ENCODE assay signal across 18 cellular contexts in genomic region chr17:2903193-2903974, GRCh38.
DNase-seq lines count a peak whose midpoint lies in the region; ATAC-seq and TF ChIP-seq lines count a peak whose summit lies in the region.
"Had no signal": no experiment of that assay in that cellular context is flagged by ENCODE, and none has a peak within 500 bp of the region (broad histone marks: within the 10 kb centered on the region; RNA-seq: fewer than 3 reads in every experiment).

No MANE protein-coding gene starts in this region.

- H3K9me3 ChIP-seq in neural progenitor cell (ENCODE audit: low read depth), result no peaks in the 10 kb centered on the region
- H3K9me3 ChIP-seq: HAP-1, MG63, neutrophil, upper lobe of left lung had no signal

- peak overlapping the region; percentile 89 for H3K27ac Mint-ChIP-seq in neural progenitor cell
- H3K27ac Mint-ChIP-seq: activated naive CD4-positive, alpha-beta T cell treated with anti-CD3 and anti-CD28 coated beads for 36 hours; B cell had no signal

- no peaks in the 10 kb centered on the region for H3K79me2 ChIP-seq in neural progenitor cell (ENCODE audit: low read depth)

- TF ChIP-seq CTCF in neural progenitor cell (IDR thresholded peaks at IDR 0.05), result no peak

- no peaks in the 10 kb centered on the region for H3K36me3 Mint-ChIP-seq in neural progenitor cell

- H2AFZ ChIP-seq in neural progenitor cell (replicated peaks), result no peak overlapping the region

- DNase-seq in DMS79 treated with DMSO at 0.1 percent for 48 hours (lab: John Stamatoyannopoulos, UW) (peak; percentile 73), NCI-H2107 (lab: John Stamatoyannopoulos, UW) (peak; percentile 15), cerebellar cortex (ENCODE audit: low spot score) (peak; percentile 63), neural progenitor cell (ENCODE audit: low spot score) (no peak), OCI-M1 (lab: John Stamatoyannopoulos, UW) (no peak)
- no peak for DNase-seq in activated CD4-positive, alpha-beta T cell treated with anti-CD3 and anti-CD28 coated beads for 1 hour
- no peak for DNase-seq in activated CD8-positive, alpha-beta memory T cell treated with anti-CD3 and anti-CD28 coated beads, Interleukin-2, amount 50 U/mL, for 4 hours
- DNase-seq: activated CD4-positive, CD25-positive, alpha-beta regulatory T cell; activated naive CD4-positive, alpha-beta T cell treated with anti-CD3 and anti-CD28 coated beads for 36 hours; DND-41; MG63; stimulated activated CD4-positive, alpha-beta T cell treated with anti-CD3 and anti-CD28 coated beads, Interleukin-4, amount 100 ng/mL, for 4 hours; upper lobe of left lung had no signal

- H3K4me1 ChIP-seq in neural progenitor cell, result peaks cover 11% of the 10 kb centered on the region
- H3K4me1 ChIP-seq: HAP-1 had no signal

- H3K4me3 Mint-ChIP-seq in neural progenitor cell, result peak overlapping the region; percentile 65
- H3K4me3 Mint-ChIP-seq: activated naive CD4-positive, alpha-beta T cell treated with anti-CD3 and anti-CD28 coated beads for 36 hours; B cell had no signal

- ATAC-seq in GM19397 (IDR thresholded peaks at IDR 0.05; ENCODE audit: unreplicated experiment), result no peak

- H3K27me3 Mint-ChIP-seq in neural progenitor cell (ENCODE audit: insufficient read depth, low read depth), result peaks cover 15% of the 10 kb centered on the region
- H3K27me3 Mint-ChIP-seq: B cell had no signal

- H3F3A ChIP-seq in neural progenitor cell (ENCODE audit: low read depth), result no peaks in the 10 kb centered on the region

- no peak overlapping the region for H3K27ac ChIP-seq in neural progenitor cell
- H3K27ac ChIP-seq: neutrophil, upper lobe of left lung had no signal

- H3K4me2 ChIP-seq in neural progenitor cell, result no peak overlapping the region

- no peaks in the 10 kb centered on the region for H4K20me1 ChIP-seq in neural progenitor cell (ENCODE audit: low read depth)

- H3K9me3 Mint-ChIP-seq in neural progenitor cell, result peaks cover 2% of the 10 kb centered on the region

- H3K9ac ChIP-seq in neural progenitor cell, result no peak overlapping the region

- no peak overlapping the region for H3K4me3 ChIP-seq in neural progenitor cell
- H3K4me3 ChIP-seq: HAP-1, lung, MG63, upper lobe of left lung had no signal

- no peaks in the 10 kb centered on the region for H3K27me3 ChIP-seq in neural progenitor cell
- H3K27me3 ChIP-seq: MG63, neutrophil, upper lobe of left lung had no signal

- no peaks in the 10 kb centered on the region for H3K36me3 ChIP-seq in neural progenitor cell
- H3K36me3 ChIP-seq: HAP-1, MG63, upper lobe of left lung had no signal

- H3K4me1 Mint-ChIP-seq in neural progenitor cell, result peaks cover 19% of the 10 kb centered on the region
- H3K4me1 Mint-ChIP-seq: B cell had no signal

Comparison
In these comparisons a context has a peak if more than half of its experiments do, and no peak if none do; other contexts are left out.
1. DNase-seq: peak in DMS79 treated with DMSO at 0.1 percent for 48 hours (single experiment), NCI-H2107 (single experiment) and cerebellar cortex (single experiment); none in neural progenitor cell (single experiment), activated CD4-positive, alpha-beta T cell treated with anti-CD3 and anti-CD28 coated beads for 1 hour (single experiment), OCI-M1 (single experiment) and activated CD8-positive, alpha-beta memory T cell treated with anti-CD3 and anti-CD28 coated beads, Interleukin-2, amount 50 U/mL, for 4 hours (single experiment).